ENCODE assay signal across 5 cellular contexts in the genomic region with DNA sequence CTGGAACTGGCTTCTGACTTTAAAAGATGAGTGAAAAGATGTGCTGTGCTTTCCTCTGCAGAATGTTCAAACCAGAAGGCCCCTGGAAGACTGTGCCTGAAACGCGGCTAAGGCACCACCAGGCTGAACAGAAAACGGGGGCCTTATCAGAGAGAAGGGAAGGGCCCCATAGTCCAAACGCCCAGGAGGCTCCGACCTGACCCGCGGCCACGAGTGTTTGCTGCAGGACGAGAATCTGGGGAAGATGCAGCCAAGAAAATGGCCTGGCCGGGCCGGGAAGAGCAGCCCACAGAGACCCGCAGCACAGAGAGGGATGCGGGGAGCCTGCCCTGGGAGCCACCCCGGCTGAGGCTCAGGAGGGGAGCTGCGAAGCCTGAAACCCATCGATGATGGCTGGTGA. TPM values are rescaled to one million over a fixed set of nuclear protein-coding genes. Genes with fewer than 3 reads are reported as not detected.
"Had no signal": no experiment of that assay in that cellular context is flagged by ENCODE, and none has a peak within 500 bp of the region (broad histone marks: within the 10 kb centered on the region; RNA-seq: fewer than 3 reads in every experiment).

No MANE protein-coding gene starts in this region.

RNA-seq across cellular contexts. Expression of a gene that starts 10.5 kb away (rescaled TPM):
- total RNA-seq: H4, H7, HFFc6, HT1080, IMR-90 had no signal
- polyA plus RNA-seq: IMR-90 had no signal

RNA-seq across cellular contexts. Expression of a gene that starts 45.4 kb away (rescaled TPM):
- total RNA-seq: H4, H7, HFFc6, IMR-90 had no signal
- polyA plus RNA-seq: IMR-90 had no signal
